ENCODE assay signal across 1 cellular context in the genomic region with DNA sequence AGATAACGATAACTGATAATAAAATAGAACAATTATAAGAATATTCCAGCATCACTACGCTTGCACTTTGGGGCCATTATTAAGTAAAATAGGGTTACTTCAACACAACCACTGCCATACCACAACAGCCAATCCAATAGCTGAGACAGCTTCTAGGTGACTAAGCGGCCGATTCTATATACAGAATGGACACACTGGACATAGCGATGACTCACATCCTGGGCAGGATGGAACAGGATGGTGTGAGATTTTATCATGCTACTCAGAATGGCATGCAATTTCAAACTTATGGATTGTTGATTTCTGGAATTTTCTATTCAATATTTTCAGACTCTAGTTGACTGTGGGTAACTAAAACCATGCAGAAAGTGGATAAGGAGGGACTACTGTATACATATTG.
A peak's percentile ranks its signal among the peaks of the same experiment; 100 is the strongest.
TF ChIP-seq lines count a peak whose summit lies in the region.

No MANE protein-coding gene starts in this region.

TF ChIP-seq in HepG2, 621 proteins besides CTCF, POLR2A, EP300 and RAD21 (continued from another document):
- TF ChIP-seq FOSL2 (CRISPR knock-in tag; IDR thresholded peaks at IDR 0.05) (peak; percentile 41; the same call in 1 of the 2 replicates), SALL2 (CRISPR knock-in tag; IDR thresholded peaks at IDR 0.05) (no peak), MXD4 (CRISPR knock-in tag; IDR thresholded peaks at IDR 0.05) (no peak)
